Comparison of ENCODE assay signal across 9 cellular contexts in genomic region chr11:61331636-61332035, GRCh38. TPM values are rescaled to one million over a fixed set of nuclear protein-coding genes. Genes with fewer than 3 reads are reported as not detected.
DNase-seq lines count a peak whose midpoint lies in the region; ATAC-seq, FAIRE-seq and TF ChIP-seq lines count a peak whose summit lies in the region.
"Had no signal": no experiment of that assay in that cellular context is flagged by ENCODE, and none has a peak within 500 bp of the region (broad histone marks: within the 10 kb centered on the region; RNA-seq: fewer than 3 reads in every experiment).

No MANE protein-coding gene starts in this region.

- H2AK9ac ChIP-seq in IMR-90 (replicated peaks; ENCODE audit: low read depth, low read length, poor library complexity) = peak overlapping the region; percentile 98

- H3K9me1 ChIP-seq in IMR-90 (ENCODE audit: insufficient read depth, low read length) = peaks cover 6% of the 10 kb centered on the region

- no TSS peak for BruUV-seq in IMR-90 (replicated peaks; lab: Mats Ljungman, UMichigan)

- H3K27me3 ChIP-seq in IMR-90 (ENCODE audit: control insufficient read depth, insufficient read depth, low read length) = no peaks in the 10 kb centered on the region
- H3K27me3 ChIP-seq in mesenchymal stem cell (ENCODE audit: control insufficient read depth in 1 of 2, insufficient read depth in 1 of 2, low read length in 2 of 2) = no peaks in the 10 kb centered on the region

- H3K79me1 ChIP-seq in IMR-90 (ENCODE audit: low read depth in 1 of 2, low read length in 2 of 2) (peaks cover 13 to 54% of the 10 kb centered on the region in 2 experiments), mesenchymal stem cell (replicated peaks; ENCODE audit: low read length, poor library complexity, severe bottlenecking) (peaks cover 4% of the 10 kb centered on the region)

- H2BK15ac ChIP-seq in IMR-90 (ENCODE audit: low read depth, low read length) (no peak overlapping the region), mesenchymal stem cell (ENCODE audit: low read depth, poor library complexity, severe bottlenecking) (no peak overlapping the region)

- peak overlapping the region; percentile 98 for H3K4me3 Mint-ChIP-seq in activated naive CD8-positive, alpha-beta T cell treated with anti-CD3 and anti-CD28 coated beads, Interleukin-2, amount 10 ng/mL, durations not matched to agents 7 days and 5 days

- H3K4me1 Mint-ChIP-seq in activated naive CD8-positive, alpha-beta T cell treated with anti-CD3 and anti-CD28 coated beads, Interleukin-2, amount 10 ng/mL, durations not matched to agents 7 days and 5 days = peaks cover 56% of the 10 kb centered on the region

- H3K9me3 ChIP-seq in A549 (no peaks in the 10 kb centered on the region), IMR-90 (ENCODE audit: control insufficient read depth, insufficient read depth, low read length) (no peaks in the 10 kb centered on the region), mesenchymal stem cell (ENCODE audit: control insufficient read depth, low read length) (no peaks in the 10 kb centered on the region)

- H3K27ac ChIP-seq in A549 (peak overlapping the region in 1 of 2 experiments; percentile 93; a peak in 4 of 6 replicates), IMR-90 (ENCODE audit: insufficient read depth, low read length) (peak overlapping the region; percentile 24; the same call in 1 of the 2 replicates), mesenchymal stem cell (ENCODE audit: low read length, poor library complexity, severe bottlenecking) (no peak overlapping the region)

- ATAC-seq in A549 = no peak
- no peak for ATAC-seq in IMR-90 (ENCODE audit: low read depth)
- ATAC-seq in activated naive CD8-positive, alpha-beta T cell treated with anti-CD3 and anti-CD28 coated beads, Interleukin-2, amount 10 ng/mL, durations not matched to agents 7 days and 5 days (ENCODE audit: low read depth) = no peak
- ATAC-seq in GM18519 (IDR thresholded peaks at IDR 0.05; ENCODE audit: low FRiP score, unreplicated experiment) = no peak

- CTCF ChIA-PET in A549 (lab: Yijun Ruan, JAX) = interaction anchor here (0.6 to 5.6 kb wide), 7 partner anchors 10 to 416 kb away, joined by 3 to 41 read pairs (median 4); no protein-coding TSS in a partner anchor
- CTCF ChIA-PET in IMR-90 (lab: Yijun Ruan, JAX) = interaction anchor here (0.9 to 1.3 kb wide), 2 partner anchors 54 to 61 kb away, joined by 3 to 4 read pairs; partner anchors contain the start of gene TMEM216

- no peak for DNase-seq in A549 (ENCODE audit: low read depth in 1 of 2, low spot score in 1 of 2)
- DNase-seq in IMR-90 = no peak
- no peak for DNase-seq in activated naive CD8-positive, alpha-beta T cell treated with anti-CD3 and anti-CD28 coated beads, Interleukin-2, amount 10 ng/mL, durations not matched to agents 7 days and 5 days
- no peak for DNase-seq in mesenchymal stem cell
- no peak for DNase-seq in SHP77 (lab: John Stamatoyannopoulos, UW)
- DNase-seq in glomerular visceral epithelial cell (ENCODE audit: extremely low spot score) = no peak
- DNase-seq in EL = no peak
- DNase-seq: islet precursor cell had no signal

- H3K18ac ChIP-seq in IMR-90 (ENCODE audit: low read depth, low read length) = no peak overlapping the region
- H3K18ac ChIP-seq in mesenchymal stem cell (ENCODE audit: low read depth in 1 of 2, low read length in 2 of 2) = no peak overlapping the region

- H3K4me3 ChIP-seq in A549 (peak overlapping the region; percentile 96), IMR-90 (ENCODE audit: insufficient read depth, low read depth, low read length) (peak overlapping the region; percentile 92), mesenchymal stem cell (ENCODE audit: insufficient read depth in 1 of 2, low read depth in 1 of 2, low read length in 2 of 2) (peak overlapping the region in 1 of 2 experiments; percentile 95)

- 0 out of 2 replicates have a peak overlapping the region, but pooled peaks have one; percentile 30 for H3K14ac ChIP-seq in IMR-90 (replicated peaks; ENCODE audit: low read depth, low read length)
- H3K14ac ChIP-seq in mesenchymal stem cell (ENCODE audit: low read length in 2 of 2) = no peak overlapping the region

- H3K56ac ChIP-seq in IMR-90 (ENCODE audit: extremely low read depth, insufficient read depth, low read length) = no peak overlapping the region; the same call in 1 of the 2 replicates

- no peaks in the 10 kb centered on the region for H3K27me3 Mint-ChIP-seq in activated naive CD8-positive, alpha-beta T cell treated with anti-CD3 and anti-CD28 coated beads, Interleukin-2, amount 10 ng/mL, durations not matched to agents 7 days and 5 days

- peak overlapping the region; percentile 95 for H3K9ac ChIP-seq in IMR-90 (ENCODE audit: low read depth, low read length)
- peak overlapping the region; percentile 97 for H3K9ac ChIP-seq in mesenchymal stem cell (ENCODE audit: low read length)

- H2AK5ac ChIP-seq in IMR-90 (ENCODE audit: low read depth, low read length) (no peak overlapping the region), mesenchymal stem cell (ENCODE audit: low read length, severe bottlenecking) (no peak overlapping the region)

- intact Hi-C loops in IMR-90 (cut with micrococcal nuclease) = loop anchor here (5.0 to 10.0 kb wide), 2 partner anchors 96 to 303 kb away; partner anchors contain the start of gene CPSF7

- TF ChIP-seq RAD21 in A549 (conservative IDR thresholded peaks at IDR 0.05 in 1 of 2, IDR thresholded peaks at IDR 0.05 in 1 of 2) (no peak), IMR-90 (IDR thresholded peaks at IDR 0.05; ENCODE audit: low read length) (no peak)

- in situ Hi-C loops in IMR-90 (cut with MboI; ENCODE audit: low sequenced_read_pairs) = no loop called here

- H2BK5ac ChIP-seq in IMR-90 (ENCODE audit: low read depth, low read length, poor library complexity, severe bottlenecking) (peak overlapping the region; percentile 23), mesenchymal stem cell (ENCODE audit: low read depth, low read length, poor library complexity, severe bottlenecking) (no peak overlapping the region)

- FAIRE-seq in A549 (lab: Jason Lieb, UNC) = no peak

- H3K4ac ChIP-seq in IMR-90 (ENCODE audit: low read depth, low read length) (no peak overlapping the region), mesenchymal stem cell (ENCODE audit: low read depth in 1 of 2, low read length in 2 of 2) (no peak overlapping the region)

- POLR2A ChIA-PET in A549 (lab: Yijun Ruan, JAX) = interaction anchor here (1.7 kb wide), 1 partner anchor 30 kb away, joined by 6 read pairs; the partner anchor contains the start of genes CYB561A3 and TMEM138
- POLR2A ChIA-PET in IMR-90 (lab: Charles Lee; ENCODE audit: unreplicated experiment) = interaction anchor here (0.9 kb wide), 1 partner anchor 30 kb away, joined by 4 read pairs; the partner anchor contains the start of genes CYB561A3 and TMEM138
- POLR2A ChIA-PET in activated naive CD8-positive, alpha-beta T cell treated with anti-CD3 and anti-CD28 coated beads, Interleukin-2, amount 10 ng/mL, durations not matched to agents 7 days and 5 days (lab: Charles Lee) = interaction anchor here (0.8 to 1.3 kb wide), 3 partner anchors 9 to 61 kb away, joined by 3 to 9 read pairs (median 3); partner anchors contain the start of genes CYB561A3, TMEM138 and TMEM216

- peak overlapping the region; percentile 88 for H3K27ac Mint-ChIP-seq in activated naive CD8-positive, alpha-beta T cell treated with anti-CD3 and anti-CD28 coated beads, Interleukin-2, amount 10 ng/mL, durations not matched to agents 7 days and 5 days

- TF ChIP-seq EP300 in A549 (IDR thresholded peaks at IDR 0.05) = no peak

- H2AFZ ChIP-seq in IMR-90 (replicated peaks; ENCODE audit: low read length, poor library complexity) (no peak overlapping the region), mesenchymal stem cell (ENCODE audit: low read depth, low read length) (no peak overlapping the region)

- no peaks in the 10 kb centered on the region for H3K9me3 Mint-ChIP-seq in activated naive CD8-positive, alpha-beta T cell treated with anti-CD3 and anti-CD28 coated beads, Interleukin-2, amount 10 ng/mL, durations not matched to agents 7 days and 5 days

- H2BK12ac ChIP-seq in mesenchymal stem cell (ENCODE audit: low read length in 2 of 2) = no peak overlapping the region

- no peak overlapping the region; the same call in 1 of the 2 replicates for H4K5ac ChIP-seq in IMR-90 (ENCODE audit: low read depth, low read length)

- no peak overlapping the region for H2BK20ac ChIP-seq in IMR-90 (ENCODE audit: low read depth, low read length)

- no peak for TF ChIP-seq CTCF in A549 (IDR thresholded peaks at IDR 0.05)
- no peak for TF ChIP-seq CTCF in IMR-90 (conservative IDR thresholded peaks at IDR 0.05; ENCODE audit: low read depth, low read length)

- TF ChIP-seq POLR2A in A549 (IDR thresholded peaks at IDR 0.05; ENCODE audit: low read length) (no peak), IMR-90 (IDR thresholded peaks at IDR 0.05; ENCODE audit: low read depth, low read length) (no peak)

- H3K36me3 Mint-ChIP-seq in activated naive CD8-positive, alpha-beta T cell treated with anti-CD3 and anti-CD28 coated beads, Interleukin-2, amount 10 ng/mL, durations not matched to agents 7 days and 5 days = peaks cover 13% of the 10 kb centered on the region

- H3K4me2 ChIP-seq in A549 (peak overlapping the region; percentile 79), IMR-90 (ENCODE audit: low read depth, low read length) (peak overlapping the region; percentile 100), mesenchymal stem cell (ENCODE audit: low read length, poor library complexity, severe bottlenecking) (peak overlapping the region; percentile 49)

- H3K36me3 ChIP-seq in IMR-90 (ENCODE audit: control insufficient read depth, insufficient read depth, low read length) (peaks cover 23% of the 10 kb centered on the region), mesenchymal stem cell (ENCODE audit: control insufficient read depth in 1 of 2, insufficient read depth in 2 of 2, low read depth in 1 of 2, low read length in 2 of 2) (peaks cover 10 to 34% of the 10 kb centered on the region in 2 experiments)

- H4K8ac ChIP-seq in IMR-90 (ENCODE audit: low read depth in 2 of 2, low read length in 2 of 2) = no peak overlapping the region
- H4K8ac ChIP-seq in mesenchymal stem cell (ENCODE audit: low read length) = no peak overlapping the region

- 72% methylated on average over 6 of the region's 6 CpGs for WGBS in A549 (ENCODE audit: missing lambda C conversion rate)
- 80% methylated on average over 4 of the region's 6 CpGs; no CpG with 5 or more reads in 1 of the 2 experiments for WGBS in IMR-90 (ENCODE audit: extremely low coverage in 2 of 2, insufficient read length in 1 of 2), 2 experiments
- 86% methylated on average over 6 of the region's 6 CpGs for WGBS in mesenchymal stem cell

- H4K91ac ChIP-seq in IMR-90 (ENCODE audit: insufficient read depth, low read depth, low read length) = no peak overlapping the region
- no peak overlapping the region for H4K91ac ChIP-seq in mesenchymal stem cell (ENCODE audit: low read length)

- H2BK120ac ChIP-seq in IMR-90 (ENCODE audit: low read depth, low read length) = no peak overlapping the region
- no peak overlapping the region for H2BK120ac ChIP-seq in mesenchymal stem cell (ENCODE audit: low read depth, low read length)

- peak overlapping the region; percentile 72; the same call in 1 of the 2 replicates for H3K23ac ChIP-seq in IMR-90 (ENCODE audit: low read depth, low read length)
- no peak overlapping the region for H3K23ac ChIP-seq in mesenchymal stem cell (ENCODE audit: low read length in 2 of 2)

- peaks cover 46% of the 10 kb centered on the region for H4K20me1 ChIP-seq in IMR-90 (ENCODE audit: insufficient read depth, low read length)

- dilution Hi-C loops in IMR-90 (cut with HindIII; ENCODE audit: low sequenced_read_pairs, unreplicated experiment) = no loop called here

- H3K4me1 ChIP-seq in A549 (peaks cover 35% of the 10 kb centered on the region), IMR-90 (ENCODE audit: control insufficient read depth, insufficient read depth, low read length) (peaks cover 18% of the 10 kb centered on the region), mesenchymal stem cell (ENCODE audit: control insufficient read depth, insufficient read depth, low read depth, low read length) (peaks cover 15% of the 10 kb centered on the region)

RNA-seq across cellular contexts. Expression of gene DDB1, which starts 1.3 kb away (rescaled TPM):
- polyA plus RNA-seq in A549 (2011; rRNA removed) (213 and 222 TPM in 2 replicates), A549 (2017; fragmentation: RNase III; extraction: RNeasy Plus Mini Kit Qiagen cat#74134 plus additional on column Dnase treatment) (149 to 154 TPM (median 149 TPM) in 3 replicates), IMR-90 (2012; rRNA removed) (208 and 221 TPM in 2 replicates)
- polyA plus RNA-seq in A549 (2012; cell fraction: cytosol; rRNA removed) = 132 and 150 TPM in 2 replicates
- polyA plus RNA-seq in A549 (2012; cell fraction: nucleus; rRNA removed) = 192 and 219 TPM in 2 replicates
- polyA minus RNA-seq in A549 (2011; rRNA and poly(A)+ RNA removed) = 324 and 364 TPM in 2 replicates
- 372 and 412 TPM in 2 replicates for total RNA-seq in IMR-90 (2012; rRNA removed)
- polyA plus RNA-seq in IMR-90 (2012; cell fraction: cytosol; rRNA removed) = 162 and 168 TPM in 2 replicates
- polyA plus RNA-seq in IMR-90 (2012; cell fraction: nucleus; rRNA removed; ENCODE audit: low replicate concordance) = 150 and 234 TPM in 2 replicates
- total RNA-seq in activated naive CD8-positive, alpha-beta T cell treated with anti-CD3 and anti-CD28 coated beads, Interleukin-2, amount 10 ng/mL, durations not matched to agents 7 days and 5 days = 100 to 1,000 TPM; 168 to 181 TPM
- 93.9 TPM for polyA plus RNA-seq in mesenchymal stem cell (2013, experiment 1 of 2)
- polyA plus RNA-seq in mesenchymal stem cell (2013, experiment 2 of 2) = 91.2 TPM

RNA-seq across cellular contexts. Expression of gene TKFC, which starts 1.4 kb away (rescaled TPM):
- polyA plus RNA-seq in A549 (2011; rRNA removed) = 46.5 and 51.2 TPM in 2 replicates
- polyA plus RNA-seq in A549 (2012; cell fraction: cytosol; rRNA removed) = 63.7 and 80.0 TPM in 2 replicates
- 200 and 208 TPM in 2 replicates for polyA plus RNA-seq in A549 (2012; cell fraction: nucleus; rRNA removed)
- polyA plus RNA-seq in A549 (2017; fragmentation: RNase III; extraction: RNeasy Plus Mini Kit Qiagen cat#74134 plus additional on column Dnase treatment) = 42.6 to 53.6 TPM (median 48.7 TPM) in 3 replicates
- 65.7 and 70.2 TPM in 2 replicates for polyA minus RNA-seq in A549 (2011; rRNA and poly(A)+ RNA removed)
- total RNA-seq in IMR-90 (2012; rRNA removed) = 8.9 and 10.4 TPM in 2 replicates
- 30.8 and 33.3 TPM in 2 replicates for polyA plus RNA-seq in IMR-90 (2012; rRNA removed)
- 21.8 and 34.0 TPM in 2 replicates for polyA plus RNA-seq in IMR-90 (2012; cell fraction: cytosol; rRNA removed)
- polyA plus RNA-seq in IMR-90 (2012; cell fraction: nucleus; rRNA removed; ENCODE audit: low replicate concordance) = 87.0 and 146 TPM in 2 replicates
- 10 to 100 TPM; 31.5 to 34.3 TPM for total RNA-seq in activated naive CD8-positive, alpha-beta T cell treated with anti-CD3 and anti-CD28 coated beads, Interleukin-2, amount 10 ng/mL, durations not matched to agents 7 days and 5 days
- 9.3 TPM for polyA plus RNA-seq in mesenchymal stem cell (2013, experiment 1 of 2)
- 9.6 TPM for polyA plus RNA-seq in mesenchymal stem cell (2013, experiment 2 of 2)

RNA-seq across cellular contexts. Expression of gene CYB561A3, which starts 30.0 kb away (rescaled TPM):
- 50.8 and 58.1 TPM in 2 replicates for polyA plus RNA-seq in A549 (2011; rRNA removed)
- polyA plus RNA-seq in A549 (2012; cell fraction: cytosol; rRNA removed) = 93.2 and 118 TPM in 2 replicates
- 154 and 157 TPM in 2 replicates for polyA plus RNA-seq in A549 (2012; cell fraction: nucleus; rRNA removed)
- polyA plus RNA-seq in A549 (2017; fragmentation: RNase III; extraction: RNeasy Plus Mini Kit Qiagen cat#74134 plus additional on column Dnase treatment) = 50.4 to 56.9 TPM (median 55.4 TPM) in 3 replicates
- polyA minus RNA-seq in A549 (2011; rRNA and poly(A)+ RNA removed) = 69.8 and 77.4 TPM in 2 replicates
- 13.6 and 15.3 TPM in 2 replicates for total RNA-seq in IMR-90 (2012; rRNA removed)
- 36.5 and 39.2 TPM in 2 replicates for polyA plus RNA-seq in IMR-90 (2012; rRNA removed)
- 54.8 and 95.7 TPM in 2 replicates for polyA plus RNA-seq in IMR-90 (2012; cell fraction: cytosol; rRNA removed)
- polyA plus RNA-seq in IMR-90 (2012; cell fraction: nucleus; rRNA removed; ENCODE audit: low replicate concordance) = 63.9 and 103 TPM in 2 replicates
- 10 to 100 TPM; 43.6 to 44.7 TPM for total RNA-seq in activated naive CD8-positive, alpha-beta T cell treated with anti-CD3 and anti-CD28 coated beads, Interleukin-2, amount 10 ng/mL, durations not matched to agents 7 days and 5 days
- 33.2 TPM for polyA plus RNA-seq in mesenchymal stem cell (2013, experiment 1 of 2)
- polyA plus RNA-seq in mesenchymal stem cell (2013, experiment 2 of 2) = 32.4 TPM

RNA-seq across cellular contexts. Expression of gene TMEM138, which starts 30.5 kb away (rescaled TPM):
- polyA plus RNA-seq in A549 (2011; rRNA removed) (143 and 156 TPM in 2 replicates), A549 (2017; fragmentation: RNase III; extraction: RNeasy Plus Mini Kit Qiagen cat#74134 plus additional on column Dnase treatment) (80.3 to 95.6 TPM (median 88.2 TPM) in 3 replicates), IMR-90 (2012; rRNA removed) (53.2 and 55.9 TPM in 2 replicates)
- polyA plus RNA-seq in A549 (2012; cell fraction: cytosol; rRNA removed) = 80.0 and 101 TPM in 2 replicates
- polyA plus RNA-seq in A549 (2012; cell fraction: nucleus; rRNA removed) = 61.0 and 95.1 TPM in 2 replicates
- 54.6 and 62.6 TPM in 2 replicates for polyA minus RNA-seq in A549 (2011; rRNA and poly(A)+ RNA removed)
- total RNA-seq in IMR-90 (2012; rRNA removed) = 16.7 and 16.8 TPM in 2 replicates
- 27.1 and 40.7 TPM in 2 replicates for polyA plus RNA-seq in IMR-90 (2012; cell fraction: cytosol; rRNA removed)
- polyA plus RNA-seq in IMR-90 (2012; cell fraction: nucleus; rRNA removed; ENCODE audit: low replicate concordance) = 49.7 and 117 TPM in 2 replicates
- total RNA-seq in activated naive CD8-positive, alpha-beta T cell treated with anti-CD3 and anti-CD28 coated beads, Interleukin-2, amount 10 ng/mL, durations not matched to agents 7 days and 5 days = 10 to 100 TPM; 53.4 to 57.7 TPM
- 68.7 TPM for polyA plus RNA-seq in mesenchymal stem cell (2013, experiment 1 of 2)
- polyA plus RNA-seq in mesenchymal stem cell (2013, experiment 2 of 2) = 67.7 TPM

RNA-seq across cellular contexts. Expression of gene VWCE, which starts 36.5 kb away (rescaled TPM):
- polyA plus RNA-seq in A549 (2011; rRNA removed) (0.53 and 0.65 TPM in 2 replicates), A549 (2017; fragmentation: RNase III; extraction: RNeasy Plus Mini Kit Qiagen cat#74134 plus additional on column Dnase treatment) (0.45 to 0.79 TPM (median 0.63 TPM) in 3 replicates), IMR-90 (2012; rRNA removed) (1.1 and 1.7 TPM in 2 replicates)
- polyA plus RNA-seq in A549 (2012; cell fraction: cytosol; rRNA removed) = 0.42 and 0.51 TPM in 2 replicates
- polyA plus RNA-seq in A549 (2012; cell fraction: nucleus; rRNA removed) = 4.1 and 4.5 TPM in 2 replicates
- polyA minus RNA-seq in A549 (2011; rRNA and poly(A)+ RNA removed) = 0.45 and 0.58 TPM in 2 replicates
- total RNA-seq in IMR-90 (2012; rRNA removed) = under 0.01 and 0.28 TPM in 2 replicates
- polyA plus RNA-seq in IMR-90 (2012; cell fraction: cytosol; rRNA removed) = 0.37 and 0.81 TPM in 2 replicates
- 11.2 and 17.0 TPM in 2 replicates for polyA plus RNA-seq in IMR-90 (2012; cell fraction: nucleus; rRNA removed; ENCODE audit: low replicate concordance)
- total RNA-seq in activated naive CD8-positive, alpha-beta T cell treated with anti-CD3 and anti-CD28 coated beads, Interleukin-2, amount 10 ng/mL, durations not matched to agents 7 days and 5 days = 1 to 10 TPM; 2.4 to 3.1 TPM
- polyA plus RNA-seq in mesenchymal stem cell (2013, experiment 1 of 2) = 0.65 TPM
- 0.58 TPM for polyA plus RNA-seq in mesenchymal stem cell (2013, experiment 2 of 2)

Comparison
In these comparisons a context has a peak if more than half of its experiments do, and no peak if none do; other contexts are left out.
1. H3K4me2 ChIP-seq: peak in every context shown above with its lines; median percentile 100 in IMR-90; 79 in A549; 49 in mesenchymal stem cell.